ENCODE assay signal across 3 cellular contexts in genomic region chrX:118305827-118306226, GRCh38. TPM values are rescaled to one million over a fixed set of nuclear protein-coding genes. Genes with fewer than 3 reads are reported as not detected.
DNase-seq lines count a peak whose midpoint lies in the region; ATAC-seq, FAIRE-seq and TF ChIP-seq lines count a peak whose summit lies in the region.
"Not testable (repeated sequence)": the region's sequence is repeated elsewhere in the genome, so short reads cannot be mapped to it uniquely, and the experiment has no call there.

No MANE protein-coding gene starts in this region.

- not testable (repeated sequence) for H3K9me3 ChIP-seq in HEK293 (ENCODE audit: control insufficient read depth, insufficient read depth, low read depth, low read length); astrocyte (ENCODE audit: insufficient read depth, low read depth, low read length); K562 (replicated peaks; ENCODE audit: control insufficient read depth, insufficient read depth, low read depth, low read length)

- DNase-seq in astrocyte (ENCODE audit: low read depth); K562 (ENCODE audit: extremely low read depth in 1 of 4, low spot score in 3 of 4): not testable (repeated sequence)

- CTCF ChIA-PET in HEK293 (lab: Yijun Ruan, JAX) = interaction anchor here (0.7 kb wide), 1 partner anchor 31 kb away, joined by 4 read pairs; no protein-coding TSS in a partner anchor
- CTCF ChIA-PET in K562 (lab: Yijun Ruan, JAX; ENCODE audit: low intra/inter-chr PET ratio) = not testable (repeated sequence)

- H3K4me3 ChIP-seq in HEK293 (ENCODE audit: low read depth, low read length); astrocyte (ENCODE audit: insufficient read depth, low read depth, low read length); K562: not testable (repeated sequence)

- H3K9me1 ChIP-seq in K562 (ENCODE audit: control insufficient read depth, insufficient read depth, low read length) = not testable (repeated sequence)

- WGBS in K562 (ENCODE audit: insufficient coverage, low coverage, missing lambda C conversion rate) = 40% methylated on average over 2 of the region's 2 CpGs

- not testable (repeated sequence) for TF ChIP-seq RAD21 in K562 (CRISPR knock-in tag; conservative IDR thresholded peaks at IDR 0.05 in 1 of 2, IDR thresholded peaks at IDR 0.05 in 1 of 2)

- H3K4me2 ChIP-seq in astrocyte (ENCODE audit: low read length); K562 (ENCODE audit: insufficient read depth, low read length): not testable (repeated sequence)

- not testable (repeated sequence) for H3K36me3 ChIP-seq in HEK293 (ENCODE audit: control insufficient read depth in 2 of 2, insufficient read depth in 1 of 2, low read length in 2 of 2); astrocyte (ENCODE audit: insufficient read depth, low read length); K562 (ENCODE audit: control insufficient read depth, insufficient read depth, low read length)

- not testable (repeated sequence) for H3K4me3 Mint-ChIP-seq in astrocyte (ENCODE audit: unreplicated experiment)

- BruUV-seq in K562 (replicated peaks; lab: Mats Ljungman, UMichigan) = not testable (repeated sequence)

- H4K20me1 ChIP-seq in astrocyte (ENCODE audit: insufficient read depth, low read length); K562 (replicated peaks; ENCODE audit: control insufficient read depth, insufficient read depth, low read length): not testable (repeated sequence)

- not testable (repeated sequence) for H3K27ac ChIP-seq in HEK293 (ENCODE audit: extremely low read depth, low read depth, low read length); astrocyte (ENCODE audit: low read depth, low read length); K562 (ENCODE audit: extremely low read depth, low read depth, low read length)

- H3K27me3 ChIP-seq in astrocyte (ENCODE audit: insufficient read depth, low read length); K562 (ENCODE audit: control insufficient read depth in 2 of 2, insufficient read depth in 2 of 2, low read length in 2 of 2): not testable (repeated sequence)

- not testable (repeated sequence) for H3K9ac ChIP-seq in astrocyte (ENCODE audit: low read length); K562 (ENCODE audit: insufficient read depth in 1 of 2, low read depth in 2 of 2, low read length in 2 of 2)

- not testable (repeated sequence) for H2AFZ ChIP-seq in astrocyte (ENCODE audit: low read depth, low read length); K562 (ENCODE audit: low read depth, low read length)

- intact Hi-C loops in K562 (cut with micrococcal nuclease) = not testable (repeated sequence)

- not testable (repeated sequence) for TF ChIP-seq CTCF in HEK293 (tag by site-specific recombination; IDR thresholded peaks at IDR 0.05); astrocyte (IDR thresholded peaks at IDR 0.05; ENCODE audit: insufficient read depth, low read depth, low read length); K562 (IDR thresholded peaks at IDR 0.05 in 2 of 3, conservative IDR thresholded peaks at IDR 0.05 in 1 of 3; ENCODE audit: insufficient read depth in 2 of 3, low read depth in 1 of 3, low read length in 3 of 3)

- in situ Hi-C loops in K562 (cut with MboI) = not testable (repeated sequence)

- not testable (repeated sequence) for TF ChIP-seq EP300 in K562 (IDR thresholded peaks at IDR 0.05; ENCODE audit: low read length)

- not testable (repeated sequence) for H3K4me1 ChIP-seq in HEK293 (ENCODE audit: control insufficient read depth, insufficient read depth, low read length); astrocyte (ENCODE audit: insufficient read depth, low read length); K562 (replicated peaks in 1 of 2; ENCODE audit: control insufficient read depth in 2 of 2, insufficient read depth in 2 of 2, low read length in 2 of 2)

- not testable (repeated sequence) for H3K27me3 Mint-ChIP-seq in astrocyte (ENCODE audit: low read depth, unreplicated experiment)

- H3K4me1 Mint-ChIP-seq in astrocyte (ENCODE audit: low read depth, unreplicated experiment) = not testable (repeated sequence)

- not testable (repeated sequence) for TF ChIP-seq POLR2A in K562 (conservative IDR thresholded peaks at IDR 0.05)

- H3K36me3 Mint-ChIP-seq in astrocyte (ENCODE audit: low read depth, unreplicated experiment) = not testable (repeated sequence)

- H3K27ac Mint-ChIP-seq in astrocyte (ENCODE audit: unreplicated experiment) = not testable (repeated sequence)

- not testable (repeated sequence) for H3K9me3 Mint-ChIP-seq in astrocyte (ENCODE audit: unreplicated experiment)

- POLR2A ChIA-PET in HEK293 (lab: Yijun Ruan, JAX); K562 (lab: Yijun Ruan, JAX): not testable (repeated sequence)

- FAIRE-seq in astrocyte (lab: Jason Lieb, UNC) = peak; percentile 9
- not testable (repeated sequence) for FAIRE-seq in K562 (lab: Jason Lieb, UNC)

- not testable (repeated sequence) for H3K79me2 ChIP-seq in astrocyte (ENCODE audit: insufficient read depth, low read length); K562 (ENCODE audit: control insufficient read depth, insufficient read depth, low read length)

- not testable (repeated sequence) for ATAC-seq in K562

TF ChIP-seq in HEK293, 187 proteins besides CTCF, POLR2A, EP300 and RAD21:
- peak; percentile 98 for TF ChIP-seq ZNF707 (tag by site-specific recombination; IDR thresholded peaks at IDR 0.05)

TF ChIP-seq in K562, 482 proteins besides CTCF, POLR2A, EP300 and RAD21:
- TF ChIP-seq ZNF707 (CRISPR knock-in tag; conservative IDR thresholded peaks at IDR 0.05) = peak; percentile 98
- peak; percentile 77 for TF ChIP-seq TRIM28 (IDR thresholded peaks at IDR 0.05)

RNA-seq across cellular contexts. Expression of gene WDR44, which starts 40.1 kb away (rescaled TPM):
- total RNA-seq in astrocyte (19.0 and 20.1 TPM in 2 replicates), K562 (2014; rRNA removed) (12.5 and 14.6 TPM in 2 replicates), K562 (2014; rRNA removed; fragmentation: Illumina TruSeq; extraction: Trizol) (16.6 and 20.9 TPM in 2 replicates), K562 (2015; rRNA removed; fragmentation: Illumina TruSeq; extraction: Trizol) (16.3 and 16.6 TPM in 2 replicates), K562 (2021) (14.5 and 15.5 TPM in 2 replicates)
- 14.4 and 48.8 TPM in 2 replicates for total RNA-seq in K562 (2011; cell fraction: chromatin; rRNA removed; ENCODE audit: low replicate concordance)
- total RNA-seq in K562 (2011; cell fraction: nucleolus; rRNA removed) = 8.8 and 11.2 TPM in 2 replicates
- total RNA-seq in K562 (2011; cell fraction: nucleoplasm; rRNA removed) = 12.4 and 16.3 TPM in 2 replicates
- polyA plus RNA-seq in K562 (2011; rRNA removed) (14.9 and 18.5 TPM in 2 replicates), K562 (2014; fragmentation: Illumina TruSeq; extraction: Trizol) (17.3 and 20.0 TPM in 2 replicates), K562 (2014; fragmentation: Nextera tagmentation; extraction: Ambion mirVana) (1 to 10 TPM; 5.6 to 5.9 TPM), K562 (2014; rRNA removed) (12.0 and 12.8 TPM in 2 replicates)
- polyA plus RNA-seq in K562 (2011; cell fraction: cytosol; rRNA removed) = 5.3 and 5.9 TPM in 2 replicates
- polyA plus RNA-seq in K562 (2011; cell fraction: nucleus; rRNA removed) = 10.2 and 11.1 TPM in 2 replicates
- 8.7 and 10.0 TPM in 2 replicates for polyA plus RNA-seq in K562 (2012)
- 30.8 and 32.8 TPM in 2 replicates for polyA minus RNA-seq in K562 (2011; rRNA and poly(A)+ RNA removed)
- 8.8 and 10.7 TPM in 2 replicates for polyA minus RNA-seq in K562 (2011; cell fraction: cytosol; rRNA and poly(A)+ RNA removed)
- 14.5 and 22.1 TPM in 2 replicates for polyA minus RNA-seq in K562 (2011; cell fraction: nucleus; rRNA and poly(A)+ RNA removed)
